In genomic region chr17:2030779-2031163, GRCh38 we compare ENCODE assay signal across 8 cellular contexts.
DNase-seq lines count a peak whose midpoint lies in the region; ATAC-seq and TF ChIP-seq lines count a peak whose summit lies in the region.

No MANE protein-coding gene starts in this region.

- H3K4me3 ChIP-seq in GM12875 (ENCODE audit: low read depth, low read length), result peak overlapping the region; percentile 100
- peak overlapping the region; percentile 88 to 98 for H3K4me3 ChIP-seq in muscle layer of colon (ENCODE audit: low read depth in 1 of 2, low read length in 2 of 2)

- H3K4me3 Mint-ChIP-seq in central memory CD8-positive, alpha-beta T cell, result peak overlapping the region; percentile 92

- DNase-seq in central memory CD8-positive, alpha-beta T cell (ENCODE audit: low spot score in 2 of 2), result no peak
- no peak for DNase-seq in T1000 (lab: John Stamatoyannopoulos, UW)

- no peaks in the 10 kb centered on the region for H3K36me3 ChIP-seq in KOPT-K1 (ENCODE audit: insufficient read depth, low read length)
- peaks cover 13% of the 10 kb centered on the region for H3K36me3 ChIP-seq in muscle layer of colon (ENCODE audit: insufficient read depth, low read length)

- no peaks in the 10 kb centered on the region for H3K9me3 Mint-ChIP-seq in central memory CD8-positive, alpha-beta T cell

- H3K9me3 ChIP-seq in KOPT-K1 (ENCODE audit: insufficient read depth, low read length, poor library complexity, severe bottlenecking) (no peaks in the 10 kb centered on the region), muscle layer of colon (ENCODE audit: low read length) (no peaks in the 10 kb centered on the region)

- peak overlapping the region; percentile 82 for H3K9ac ChIP-seq in muscle layer of colon (ENCODE audit: low read length)

- H3K27me3 Mint-ChIP-seq in central memory CD8-positive, alpha-beta T cell, result peaks cover 30% of the 10 kb centered on the region

- H3K27ac ChIP-seq in KOPT-K1 (ENCODE audit: low read depth, low read length, poor library complexity, severe bottlenecking), result peak overlapping the region; percentile 51
- H3K27ac ChIP-seq in muscle layer of colon (ENCODE audit: low read depth, low read length), result peak overlapping the region; percentile 36

- peaks cover 9 to 20% of the 10 kb centered on the region in 2 donors for H3K27me3 ChIP-seq in muscle layer of colon (ENCODE audit: control insufficient read depth in 1 of 2, insufficient read depth in 2 of 2, low read length in 2 of 2)

- H3K27ac Mint-ChIP-seq in central memory CD8-positive, alpha-beta T cell (ENCODE audit: low read depth), result peak overlapping the region; percentile 84

- peak; percentile 1 for ATAC-seq in central memory CD8-positive, alpha-beta T cell (replicated peaks; ENCODE audit: extremely low read depth, poor library complexity, severe bottlenecking)
- ATAC-seq in GM19452 (IDR thresholded peaks at IDR 0.05; ENCODE audit: unreplicated experiment), result no peak
- no peak for ATAC-seq in GM19397 (IDR thresholded peaks at IDR 0.05; ENCODE audit: unreplicated experiment)
- ATAC-seq in HG02840 (IDR thresholded peaks at IDR 0.05; ENCODE audit: low FRiP score, unreplicated experiment), result no peak

- peak; percentile 65 for TF ChIP-seq CTCF in GM12875 (IDR thresholded peaks at IDR 0.05; ENCODE audit: borderline replicate concordance, insufficient read depth, low read depth, low read length)

- H3K4me1 ChIP-seq in muscle layer of colon (ENCODE audit: insufficient read depth, low read length), result peaks cover 30% of the 10 kb centered on the region

- peaks cover 22% of the 10 kb centered on the region for H3K4me1 Mint-ChIP-seq in central memory CD8-positive, alpha-beta T cell

- peaks cover 10% of the 10 kb centered on the region for H3K36me3 Mint-ChIP-seq in central memory CD8-positive, alpha-beta T cell (ENCODE audit: insufficient read depth)
